16 cellular contexts compared by ENCODE assay signal in genomic region chr11:73429121-73429740, GRCh38. TPM values are rescaled to one million over a fixed set of nuclear protein-coding genes. Genes with fewer than 3 reads are reported as not detected.
DNase-seq lines count a peak whose midpoint lies in the region; ATAC-seq and TF ChIP-seq lines count a peak whose summit lies in the region.
"Had no signal": no experiment of that assay in that cellular context is flagged by ENCODE, and none has a peak within 500 bp of the region (broad histone marks: within the 10 kb centered on the region; RNA-seq: fewer than 3 reads in every experiment).

No MANE protein-coding gene starts in this region.

- ATAC-seq in HCT116: no peak
- ATAC-seq: heart left ventricle, mucosa of descending colon had no signal

- H3K4me3 ChIP-seq in HCT116 (replicated peaks in 1 of 2; ENCODE audit: low read depth in 1 of 2, low read length in 2 of 2): no peak overlapping the region
- no peak overlapping the region for H3K4me3 ChIP-seq in skeletal muscle satellite cell (ENCODE audit: low read length)
- H3K4me3 ChIP-seq in CD8-positive, alpha-beta memory T cell (ENCODE audit: low read length): no peak overlapping the region
- H3K4me3 ChIP-seq: heart left ventricle, mucosa of descending colon, SJCRH30, stomach had no signal

- no peaks in the 10 kb centered on the region for H3K9me3 Mint-ChIP-seq in activated T-helper 2 cell treated with anti-CD3 and anti-CD28 coated beads, Interferon-gamma antibody, Interleukin-2, Interleukin-4, amounts not matched to agents 10 μg/mL and 5 μg/mL and 100 μg/mL, durations not matched to agents 14 hours and 24 hours and 36 hours
- H3K9me3 Mint-ChIP-seq in CD8-positive, alpha-beta memory T cell: no peaks in the 10 kb centered on the region
- H3K9me3 Mint-ChIP-seq: CD4-positive, CD25-positive, alpha-beta regulatory T cell had no signal

- BruUV-seq in HCT116 (replicated peaks; lab: Mats Ljungman, UMichigan): TSS peak; percentile 21

- RAD21 ChIA-PET in HCT116 (lab: Charles Lee; ENCODE audit: low non-redundant PET in 1 of 2, low total read pairs in 2 of 2, uncharacterized antibody in 2 of 2, unreplicated experiment in 2 of 2): no interaction called here

- H3K27ac Mint-ChIP-seq in activated T-helper 2 cell treated with anti-CD3 and anti-CD28 coated beads, Interferon-gamma antibody, Interleukin-2, Interleukin-4, amounts not matched to agents 10 μg/mL and 5 μg/mL and 100 μg/mL, durations not matched to agents 14 hours and 24 hours and 36 hours: peak overlapping the region; percentile 70
- peak overlapping the region in 2 of 8 donors; percentile 2 to 73 for H3K27ac Mint-ChIP-seq in CD8-positive, alpha-beta memory T cell
- H3K27ac Mint-ChIP-seq: CD4-positive, CD25-positive, alpha-beta regulatory T cell had no signal

- H3K36me3 ChIP-seq in HCT116 (ENCODE audit: control insufficient read depth in 1 of 2, insufficient read depth in 2 of 2, low read length in 2 of 2): no peaks in the 10 kb centered on the region
- H3K36me3 ChIP-seq in skeletal muscle satellite cell (ENCODE audit: insufficient read depth, low read length): no peaks in the 10 kb centered on the region
- H3K36me3 ChIP-seq in CD8-positive, alpha-beta memory T cell (ENCODE audit: insufficient read depth, low read length): no peaks in the 10 kb centered on the region
- H3K36me3 ChIP-seq: SJCRH30 had no signal

- H3K36me3 Mint-ChIP-seq in activated T-helper 2 cell treated with anti-CD3 and anti-CD28 coated beads, Interferon-gamma antibody, Interleukin-2, Interleukin-4, amounts not matched to agents 10 μg/mL and 5 μg/mL and 100 μg/mL, durations not matched to agents 14 hours and 24 hours and 36 hours (ENCODE audit: low read depth): no peaks in the 10 kb centered on the region
- H3K36me3 Mint-ChIP-seq in CD8-positive, alpha-beta memory T cell: peaks cover 0 to 23% (median 6%) of the 10 kb centered on the region in 3 donors

- no peak overlapping the region for H3K4me3 Mint-ChIP-seq in activated T-helper 2 cell treated with anti-CD3 and anti-CD28 coated beads, Interferon-gamma antibody, Interleukin-2, Interleukin-4, amounts not matched to agents 10 μg/mL and 5 μg/mL and 100 μg/mL, durations not matched to agents 14 hours and 24 hours and 36 hours (ENCODE audit: low read depth)
- no peak overlapping the region for H3K4me3 Mint-ChIP-seq in CD8-positive, alpha-beta memory T cell
- H3K4me3 Mint-ChIP-seq: CD4-positive, CD25-positive, alpha-beta regulatory T cell had no signal

- H3K27ac ChIP-seq in HCT116 (ENCODE audit: low read depth, low read length): no peak overlapping the region
- no peak overlapping the region for H3K27ac ChIP-seq in CD8-positive, alpha-beta memory T cell (ENCODE audit: low read depth, low read length)
- H3K27ac ChIP-seq: heart left ventricle, SJCRH30, stomach had no signal

- TF ChIP-seq POLR2A in HCT116 (IDR thresholded peaks at IDR 0.05; ENCODE audit: borderline replicate concordance, extremely low read depth, insufficient read depth, insufficient read length): no peak

- CTCF ChIA-PET in HCT116 (lab: Charles Lee): interaction anchor here (1.0 kb wide), 1 partner anchor 78 kb away, joined by 4 read pairs; no protein-coding TSS in a partner anchor
- CTCF ChIA-PET in CD8-positive, alpha-beta memory T cell (lab: Charles Lee): no interaction called here

- intact Hi-C loops in HCT116 (cut with micrococcal nuclease): no loop called here
- intact Hi-C loops in activated T-helper 2 cell treated with anti-CD3 and anti-CD28 coated beads, Interferon-gamma antibody, Interleukin-2, Interleukin-4, amounts not matched to agents 10 μg/mL and 5 μg/mL and 100 μg/mL, durations not matched to agents 14 hours and 24 hours and 36 hours (cut with micrococcal nuclease): no loop called here

- H3K27me3 Mint-ChIP-seq in activated T-helper 2 cell treated with anti-CD3 and anti-CD28 coated beads, Interferon-gamma antibody, Interleukin-2, Interleukin-4, amounts not matched to agents 10 μg/mL and 5 μg/mL and 100 μg/mL, durations not matched to agents 14 hours and 24 hours and 36 hours (ENCODE audit: low read depth): no peaks in the 10 kb centered on the region
- H3K27me3 Mint-ChIP-seq in CD8-positive, alpha-beta memory T cell: no peaks in the 10 kb centered on the region
- H3K27me3 Mint-ChIP-seq: CD4-positive, CD25-positive, alpha-beta regulatory T cell had no signal

- H4K20me1 ChIP-seq in HCT116 (ENCODE audit: insufficient read depth): no peaks in the 10 kb centered on the region

- no peaks in the 10 kb centered on the region for H3K9me3 ChIP-seq in HCT116 (ENCODE audit: control insufficient read depth in 1 of 2, insufficient read depth in 1 of 2, low read depth in 1 of 2, low read length in 2 of 2)
- no peaks in the 10 kb centered on the region for H3K9me3 ChIP-seq in skeletal muscle satellite cell (replicated peaks; ENCODE audit: low read length)
- no peaks in the 10 kb centered on the region for H3K9me3 ChIP-seq in CD8-positive, alpha-beta memory T cell (ENCODE audit: low read length)
- H3K9me3 ChIP-seq: heart left ventricle, mucosa of descending colon, SJCRH30, stomach had no signal

- no peaks in the 10 kb centered on the region for H3K27me3 ChIP-seq in HCT116 (ENCODE audit: insufficient read depth, low read length)
- no peaks in the 10 kb centered on the region for H3K27me3 ChIP-seq in skeletal muscle satellite cell (ENCODE audit: control insufficient read depth, insufficient read depth, low read length)
- H3K27me3 ChIP-seq in CD8-positive, alpha-beta memory T cell (ENCODE audit: insufficient read depth, low read length, poor library complexity, severe bottlenecking): no peaks in the 10 kb centered on the region
- H3K27me3 ChIP-seq: heart left ventricle, SJCRH30, stomach had no signal

- TF ChIP-seq RAD21 in HCT116 (IDR thresholded peaks at IDR 0.05; ENCODE audit: low read depth): no peak

- H3K4me1 ChIP-seq in HCT116 (ENCODE audit: control insufficient read depth in 1 of 2, insufficient read depth in 2 of 2, low read length in 2 of 2) (no peaks in the 10 kb centered on the region), skeletal muscle satellite cell (ENCODE audit: control insufficient read depth, insufficient read depth, low read length) (peaks cover 19% of the 10 kb centered on the region)
- H3K4me1 ChIP-seq in CD8-positive, alpha-beta memory T cell (ENCODE audit: insufficient read depth, low read length): no peaks in the 10 kb centered on the region
- H3K4me1 ChIP-seq: SJCRH30 had no signal

- H3K4me2 ChIP-seq in HCT116 (ENCODE audit: low read length) (no peak overlapping the region), skeletal muscle satellite cell (ENCODE audit: low read length) (peak overlapping the region; percentile 27)

- POLR2A ChIA-PET in HCT116 (lab: Charles Lee): no interaction called here
- POLR2A ChIA-PET in CD8-positive, alpha-beta memory T cell (lab: Charles Lee): no interaction called here

- peaks cover 25% of the 10 kb centered on the region for H3K4me1 Mint-ChIP-seq in activated T-helper 2 cell treated with anti-CD3 and anti-CD28 coated beads, Interferon-gamma antibody, Interleukin-2, Interleukin-4, amounts not matched to agents 10 μg/mL and 5 μg/mL and 100 μg/mL, durations not matched to agents 14 hours and 24 hours and 36 hours (ENCODE audit: low read depth)
- no peaks in the 10 kb centered on the region for H3K4me1 Mint-ChIP-seq in CD8-positive, alpha-beta memory T cell

- TF ChIP-seq CTCF in HCT116 (IDR thresholded peaks at IDR 0.05 in 2 of 3, conservative IDR thresholded peaks at IDR 0.05 in 1 of 3; ENCODE audit: borderline replicate concordance in 1 of 3, insufficient read depth in 1 of 3, low read depth in 2 of 3, low read length in 2 of 3): no peak

- no peaks in the 10 kb centered on the region for H3K9me2 ChIP-seq in HCT116 (ENCODE audit: insufficient read depth)

- DNase-seq in HCT116 (ENCODE audit: low read depth, low spot score): no peak
- DNase-seq in activated T-helper 2 cell treated with anti-CD3 and anti-CD28 coated beads, Interferon-gamma antibody, Interleukin-2, Interleukin-4, amounts not matched to agents 10 μg/mL and 5 μg/mL and 100 μg/mL, durations not matched to agents 14 hours and 24 hours and 36 hours (ENCODE audit: low spot score): no peak
- peak; percentile 39 for DNase-seq in fibroblast of gingiva (ENCODE audit: low read depth)
- DNase-seq in CD8-positive, alpha-beta memory T cell: no peak
- DNase-seq in NCI-H510A (lab: John Stamatoyannopoulos, UW): no peak
- DNase-seq in T1000 (lab: John Stamatoyannopoulos, UW): no peak
- DNase-seq: activated gamma-delta T cell; CD4-positive, CD25-positive, alpha-beta regulatory T cell; heart left ventricle; kidney glomerular epithelial cell; mucosa of descending colon; NCI-H1092; NCI-H226; SJCRH30; stomach had no signal

- no peak overlapping the region for H2AFZ ChIP-seq in HCT116 (ENCODE audit: low read depth, low read length, poor library complexity, severe bottlenecking)

- no peaks in the 10 kb centered on the region for H3K79me2 ChIP-seq in HCT116 (ENCODE audit: insufficient read depth, low read length)

- H3K9ac ChIP-seq in HCT116 (ENCODE audit: low read length): no peak overlapping the region
- no peak overlapping the region for H3K9ac ChIP-seq in skeletal muscle satellite cell (ENCODE audit: low read depth, low read length)

TF ChIP-seq in HCT116, 20 proteins besides CTCF, POLR2A, EP300 and RAD21 (continues in another document):
- TF ChIP-seq, protein P1, sequence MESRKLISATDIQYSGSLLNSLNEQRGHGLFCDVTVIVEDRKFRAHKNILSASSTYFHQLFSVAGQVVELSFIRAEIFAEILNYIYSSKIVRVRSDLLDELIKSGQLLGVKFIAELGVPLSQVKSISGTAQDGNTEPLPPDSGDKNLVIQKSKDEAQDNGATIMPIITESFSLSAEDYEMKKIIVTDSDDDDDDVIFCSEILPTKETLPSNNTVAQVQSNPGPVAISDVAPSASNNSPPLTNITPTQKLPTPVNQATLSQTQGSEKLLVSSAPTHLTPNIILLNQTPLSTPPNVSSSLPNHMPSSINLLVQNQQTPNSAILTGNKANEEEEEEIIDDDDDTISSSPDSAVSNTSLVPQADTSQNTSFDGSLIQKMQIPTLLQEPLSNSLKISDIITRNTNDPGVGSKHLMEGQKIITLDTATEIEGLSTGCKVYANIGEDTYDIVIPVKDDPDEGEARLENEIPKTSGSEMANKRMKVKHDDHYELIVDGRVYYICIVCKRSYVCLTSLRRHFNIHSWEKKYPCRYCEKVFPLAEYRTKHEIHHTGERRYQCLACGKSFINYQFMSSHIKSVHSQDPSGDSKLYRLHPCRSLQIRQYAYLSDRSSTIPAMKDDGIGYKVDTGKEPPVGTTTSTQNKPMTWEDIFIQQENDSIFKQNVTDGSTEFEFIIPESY (IDR thresholded peaks at IDR 0.05; ENCODE audit: extremely low read depth, insufficient replicate concordance, low read length): no peak
- TF ChIP-seq CBX3 (IDR thresholded peaks at IDR 0.05; ENCODE audit: low read depth) (no peak), ZFX (IDR thresholded peaks at IDR 0.05) (no peak), JUND (IDR thresholded peaks at IDR 0.05) (no peak)

RNA-seq across cellular contexts. Expression of gene RELT, which starts 53.0 kb away (rescaled TPM):
- total RNA-seq in HCT116 (2021; ENCODE audit: unreplicated experiment): 13.8 TPM
- polyA plus RNA-seq in HCT116 (2012): 10.3 and 13.3 TPM in 2 replicates
- total RNA-seq in activated T-helper 2 cell treated with anti-CD3 and anti-CD28 coated beads, Interferon-gamma antibody, Interleukin-2, Interleukin-4, amounts not matched to agents 10 μg/mL and 5 μg/mL and 100 μg/mL, durations not matched to agents 14 hours and 24 hours and 36 hours: 33.5 and 34.5 TPM in 2 replicates
- total RNA-seq in skeletal muscle satellite cell (2012; rRNA removed): 5.8 and 6.8 TPM in 2 replicates
- 10 to 100 TPM; 23.4 TPM for total RNA-seq in CD8-positive, alpha-beta memory T cell
- polyA plus RNA-seq in CD8-positive, alpha-beta memory T cell: 7.5 TPM
